1 cellular context compared by ENCODE assay signal in genomic region chr11:117221775-117222517, GRCh38.
TF ChIP-seq lines count a peak whose summit lies in the region.

No MANE protein-coding gene starts in this region.

TF ChIP-seq in SK-N-SH treated with all-trans-retinoic acid at 6 μM for 48 hours, 23 proteins besides CTCF, POLR2A, EP300 and RAD21 (continued from another document):
- TF ChIP-seq PATZ1 (CRISPR knock-in tag; IDR thresholded peaks at IDR 0.05; ENCODE audit: borderline replicate concordance) = no peak
- TF ChIP-seq CSRNP3 (CRISPR knock-in tag; IDR thresholded peaks at IDR 0.05) = no peak
- TF ChIP-seq BACH2 (CRISPR knock-in tag; IDR thresholded peaks at IDR 0.05; ENCODE audit: borderline replicate concordance) = no peak
- no peak for TF ChIP-seq PPARA (CRISPR knock-in tag; IDR thresholded peaks at IDR 0.05; ENCODE audit: borderline replicate concordance)
- no peak for TF ChIP-seq TCF4 (CRISPR knock-in tag; IDR thresholded peaks at IDR 0.05; ENCODE audit: borderline replicate concordance)
- TF ChIP-seq TOX (CRISPR knock-in tag; IDR thresholded peaks at IDR 0.05; ENCODE audit: borderline replicate concordance) = no peak
- no peak for TF ChIP-seq ARNTL (CRISPR knock-in tag; IDR thresholded peaks at IDR 0.05; ENCODE audit: borderline replicate concordance, low read depth)
- TF ChIP-seq POU6F1 (CRISPR knock-in tag; IDR thresholded peaks at IDR 0.05; ENCODE audit: borderline replicate concordance, low read depth) = no peak
- no peak for TF ChIP-seq ESRRG (CRISPR knock-in tag; IDR thresholded peaks at IDR 0.05)
- TF ChIP-seq RARB (CRISPR knock-in tag; IDR thresholded peaks at IDR 0.05) = no peak
- TF ChIP-seq ZC3H10 (CRISPR knock-in tag; IDR thresholded peaks at IDR 0.05) = no peak
